1 cellular context compared by ENCODE assay signal in the genomic region with DNA sequence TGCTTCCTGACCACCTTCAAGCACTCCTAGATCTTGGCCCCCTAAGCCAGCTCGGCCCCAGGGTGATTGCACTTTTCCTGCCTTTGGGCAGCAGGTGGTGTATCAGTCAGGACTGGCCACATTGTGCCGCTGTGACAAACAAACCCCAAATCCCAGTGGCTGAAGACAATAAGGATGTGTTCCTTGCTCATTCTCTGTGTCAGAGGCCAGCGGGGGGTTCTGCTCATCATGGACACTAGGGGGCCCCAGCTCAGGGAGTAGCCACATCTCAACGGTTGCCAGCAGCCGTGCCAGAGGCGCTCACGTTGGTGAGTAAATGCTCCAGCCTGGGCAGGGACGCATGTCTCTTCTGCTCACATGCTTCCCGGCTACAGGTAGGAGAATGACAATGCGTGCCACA.
TF ChIP-seq lines count a peak whose summit lies in the region.

No MANE protein-coding gene starts in this region.

TF ChIP-seq in HepG2, 621 proteins besides CTCF, POLR2A, EP300 and RAD21 (continued from another document):
- TF ChIP-seq, protein P1, sequence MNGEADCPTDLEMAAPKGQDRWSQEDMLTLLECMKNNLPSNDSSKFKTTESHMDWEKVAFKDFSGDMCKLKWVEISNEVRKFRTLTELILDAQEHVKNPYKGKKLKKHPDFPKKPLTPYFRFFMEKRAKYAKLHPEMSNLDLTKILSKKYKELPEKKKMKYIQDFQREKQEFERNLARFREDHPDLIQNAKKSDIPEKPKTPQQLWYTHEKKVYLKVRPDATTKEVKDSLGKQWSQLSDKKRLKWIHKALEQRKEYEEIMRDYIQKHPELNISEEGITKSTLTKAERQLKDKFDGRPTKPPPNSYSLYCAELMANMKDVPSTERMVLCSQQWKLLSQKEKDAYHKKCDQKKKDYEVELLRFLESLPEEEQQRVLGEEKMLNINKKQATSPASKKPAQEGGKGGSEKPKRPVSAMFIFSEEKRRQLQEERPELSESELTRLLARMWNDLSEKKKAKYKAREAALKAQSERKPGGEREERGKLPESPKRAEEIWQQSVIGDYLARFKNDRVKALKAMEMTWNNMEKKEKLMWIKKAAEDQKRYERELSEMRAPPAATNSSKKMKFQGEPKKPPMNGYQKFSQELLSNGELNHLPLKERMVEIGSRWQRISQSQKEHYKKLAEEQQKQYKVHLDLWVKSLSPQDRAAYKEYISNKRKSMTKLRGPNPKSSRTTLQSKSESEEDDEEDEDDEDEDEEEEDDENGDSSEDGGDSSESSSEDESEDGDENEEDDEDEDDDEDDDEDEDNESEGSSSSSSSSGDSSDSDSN (CRISPR knock-in tag; IDR thresholded peaks at IDR 0.05): no peak
- TF ChIP-seq SIX4 (CRISPR knock-in tag; IDR thresholded peaks at IDR 0.05) (no peak), ZNF761 (CRISPR knock-in tag; conservative IDR thresholded peaks at IDR 0.05) (peak; percentile 83), GATAD2A (CRISPR knock-in tag; IDR thresholded peaks at IDR 0.05) (peak; percentile 23; the same call in 1 of the 2 replicates), SAP130 (CRISPR knock-in tag; IDR thresholded peaks at IDR 0.05; ENCODE audit: low read depth) (0 out of 2 replicates have a peak, but pooled peaks have one; percentile 11), CBX1 (IDR thresholded peaks at IDR 0.05; ENCODE audit: low read depth) (no peak), ZNF644 (CRISPR knock-in tag; IDR thresholded peaks at IDR 0.05; ENCODE audit: low read depth) (no peak), KDM2A (CRISPR knock-in tag; IDR thresholded peaks at IDR 0.05; ENCODE audit: borderline replicate concordance, low read depth) (peak; percentile 45; the same call in 1 of the 2 replicates), KLF13 (CRISPR knock-in tag; IDR thresholded peaks at IDR 0.05) (0 out of 2 replicates have a peak, but pooled peaks have one; percentile 25), CREB1 (IDR thresholded peaks at IDR 0.05) (no peak), CREB1 (CRISPR knock-in tag; IDR thresholded peaks at IDR 0.05) (no peak), NONO (IDR thresholded peaks at IDR 0.05) (no peak), NONO (CRISPR knock-in tag; conservative IDR thresholded peaks at IDR 0.05) (no peak), SOX6 (IDR thresholded peaks at IDR 0.05) (no peak), SOX6 (CRISPR knock-in tag; IDR thresholded peaks at IDR 0.05) (0 out of 2 replicates have a peak, but pooled peaks have one; percentile 19), RARA (CRISPR knock-in tag; IDR thresholded peaks at IDR 0.05) (no peak), FOSL1 (CRISPR knock-in tag; IDR thresholded peaks at IDR 0.05; ENCODE audit: borderline replicate concordance) (no peak), KMT2A (CRISPR knock-in tag; IDR thresholded peaks at IDR 0.05) (no peak)
- TF ChIP-seq, protein P2, sequence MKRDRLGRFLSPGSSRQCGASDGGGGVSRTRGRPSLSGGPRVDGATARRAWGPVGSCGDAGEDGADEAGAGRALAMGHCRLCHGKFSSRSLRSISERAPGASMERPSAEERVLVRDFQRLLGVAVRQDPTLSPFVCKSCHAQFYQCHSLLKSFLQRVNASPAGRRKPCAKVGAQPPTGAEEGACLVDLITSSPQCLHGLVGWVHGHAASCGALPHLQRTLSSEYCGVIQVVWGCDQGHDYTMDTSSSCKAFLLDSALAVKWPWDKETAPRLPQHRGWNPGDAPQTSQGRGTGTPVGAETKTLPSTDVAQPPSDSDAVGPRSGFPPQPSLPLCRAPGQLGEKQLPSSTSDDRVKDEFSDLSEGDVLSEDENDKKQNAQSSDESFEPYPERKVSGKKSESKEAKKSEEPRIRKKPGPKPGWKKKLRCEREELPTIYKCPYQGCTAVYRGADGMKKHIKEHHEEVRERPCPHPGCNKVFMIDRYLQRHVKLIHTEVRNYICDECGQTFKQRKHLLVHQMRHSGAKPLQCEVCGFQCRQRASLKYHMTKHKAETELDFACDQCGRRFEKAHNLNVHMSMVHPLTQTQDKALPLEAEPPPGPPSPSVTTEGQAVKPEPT (CRISPR knock-in tag; IDR thresholded peaks at IDR 0.05; ENCODE audit: low read depth): no peak
- TF ChIP-seq, protein P3, sequence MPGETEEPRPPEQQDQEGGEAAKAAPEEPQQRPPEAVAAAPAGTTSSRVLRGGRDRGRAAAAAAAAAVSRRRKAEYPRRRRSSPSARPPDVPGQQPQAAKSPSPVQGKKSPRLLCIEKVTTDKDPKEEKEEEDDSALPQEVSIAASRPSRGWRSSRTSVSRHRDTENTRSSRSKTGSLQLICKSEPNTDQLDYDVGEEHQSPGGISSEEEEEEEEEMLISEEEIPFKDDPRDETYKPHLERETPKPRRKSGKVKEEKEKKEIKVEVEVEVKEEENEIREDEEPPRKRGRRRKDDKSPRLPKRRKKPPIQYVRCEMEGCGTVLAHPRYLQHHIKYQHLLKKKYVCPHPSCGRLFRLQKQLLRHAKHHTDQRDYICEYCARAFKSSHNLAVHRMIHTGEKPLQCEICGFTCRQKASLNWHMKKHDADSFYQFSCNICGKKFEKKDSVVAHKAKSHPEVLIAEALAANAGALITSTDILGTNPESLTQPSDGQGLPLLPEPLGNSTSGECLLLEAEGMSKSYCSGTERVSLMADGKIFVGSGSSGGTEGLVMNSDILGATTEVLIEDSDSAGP (CRISPR knock-in tag; IDR thresholded peaks at IDR 0.05; ENCODE audit: borderline replicate concordance): peak; percentile 20; the same call in 1 of the 2 replicates
- TF ChIP-seq, protein P4, sequence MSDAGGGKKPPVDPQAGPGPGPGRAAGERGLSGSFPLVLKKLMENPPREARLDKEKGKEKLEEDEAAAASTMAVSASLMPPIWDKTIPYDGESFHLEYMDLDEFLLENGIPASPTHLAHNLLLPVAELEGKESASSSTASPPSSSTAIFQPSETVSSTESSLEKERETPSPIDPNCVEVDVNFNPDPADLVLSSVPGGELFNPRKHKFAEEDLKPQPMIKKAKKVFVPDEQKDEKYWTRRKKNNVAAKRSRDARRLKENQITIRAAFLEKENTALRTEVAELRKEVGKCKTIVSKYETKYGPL (CRISPR knock-in tag; IDR thresholded peaks at IDR 0.05): no peak
